ENCODE assay signal across 1 cellular context in the genomic region with DNA sequence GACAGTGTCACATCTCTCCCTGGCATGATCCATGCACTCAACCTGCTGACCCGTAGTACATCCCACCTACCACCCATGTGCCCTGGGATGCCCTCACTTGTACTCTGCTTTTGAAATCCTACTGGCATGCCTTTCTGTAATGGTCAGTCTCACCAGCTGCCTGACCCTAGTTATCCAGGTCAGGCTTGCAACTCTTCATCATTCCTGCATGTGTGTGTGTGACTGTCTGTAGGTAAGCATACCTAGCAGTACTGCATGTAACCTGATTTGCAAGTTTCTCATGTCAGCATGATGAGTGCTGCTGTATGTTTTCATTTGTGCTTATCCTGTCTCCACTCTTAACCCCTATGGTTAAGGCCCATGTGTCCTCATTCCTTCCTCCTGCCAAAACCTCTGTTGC.
TF ChIP-seq lines count a peak whose summit lies in the region.

No MANE protein-coding gene starts in this region.

TF ChIP-seq in WTC11, 78 proteins besides CTCF, POLR2A, EP300 and RAD21 (continued from another document):
- TF ChIP-seq STAT6 (CRISPR knock-in tag; conservative IDR thresholded peaks at IDR 0.05; ENCODE audit: low read depth), result no peak
- no peak for TF ChIP-seq NFYB (CRISPR knock-in tag; conservative IDR thresholded peaks at IDR 0.05; ENCODE audit: low read depth)
